In genomic region chr2:111632661-111633060, GRCh38 we compare ENCODE assay signal across 13 cellular contexts.
DNase-seq lines count a peak whose midpoint lies in the region; ATAC-seq and TF ChIP-seq lines count a peak whose summit lies in the region.
"Had no signal": no experiment of that assay in that cellular context is flagged by ENCODE, and none has a peak within 500 bp of the region (broad histone marks: within the 10 kb centered on the region; RNA-seq: fewer than 3 reads in every experiment).

No MANE protein-coding gene starts in this region.

- no peaks in the 10 kb centered on the region for H3K4me1 Mint-ChIP-seq in HFFc6 (ENCODE audit: low read depth)
- H3K4me1 Mint-ChIP-seq: naive B cell had no signal

- no peaks in the 10 kb centered on the region for H4K20me1 ChIP-seq in OCI-LY3 (ENCODE audit: insufficient read depth, low read length)
- H4K20me1 ChIP-seq: BLaER1 treated with 17β-estradiol and CSF1 and Interleukin-3, amounts not matched to agents 10 nM and 100 nM had no signal

- H3K79me2 ChIP-seq in OCI-LY3 (ENCODE audit: low read length), result no peaks in the 10 kb centered on the region

- ATAC-seq in GM21576 (IDR thresholded peaks at IDR 0.05; ENCODE audit: unreplicated experiment), result no peak
- no peak for ATAC-seq in HG02852 (IDR thresholded peaks at IDR 0.05; ENCODE audit: unreplicated experiment)

- DNase-seq in stimulated activated CD4-positive, alpha-beta T cell treated with anti-CD3 and anti-CD28 coated beads, Interleukin-12 subunit alpha, Interleukin-12 subunit beta, amount 100 ng/mL, for 4 hours, result peak; percentile 3
- no peak for DNase-seq in stimulated activated CD4-positive, alpha-beta T cell treated with anti-CD3 and anti-CD28 coated beads, Interleukin-2, amount 100 ng/mL, for 48 hours
- DNase-seq in dermis blood vessel endothelial cell (peak; percentile 10), HFFc6 (no peak), retina (no peak)
- DNase-seq: activated gamma-delta T cell, naive B cell, NCI-H2081 treated with DMSO at 0.1 percent for 48 hours, spleen had no signal

- TF ChIP-seq CTCF in OCI-LY3 (IDR thresholded peaks at IDR 0.05; ENCODE audit: low read depth, low read length) (no peak), HFFc6 (IDR thresholded peaks at IDR 0.05) (no peak)

- H3K4me1 ChIP-seq in OCI-LY3 (ENCODE audit: low read length), result peaks cover 27% of the 10 kb centered on the region

- H3K27me3 ChIP-seq in OCI-LY3 (ENCODE audit: low read depth, low read length), result no peaks in the 10 kb centered on the region
- H3K27me3 ChIP-seq: BLaER1 treated with 17β-estradiol and CSF1 and Interleukin-3, amounts not matched to agents 10 nM and 100 nM; spleen had no signal

- H2AFZ ChIP-seq in OCI-LY3 (ENCODE audit: low read depth, low read length), result peak overlapping the region; percentile 80

- 0 out of 2 replicates have a peak, but pooled peaks cover 10% of the 10 kb centered on the region for H3K9me3 ChIP-seq in OCI-LY3 (ENCODE audit: insufficient read depth, low read length)

- H3K4me3 ChIP-seq in OCI-LY3 (ENCODE audit: low read length), result peak overlapping the region; percentile 45
- H3K4me3 ChIP-seq: BLaER1 treated with 17β-estradiol and CSF1 and Interleukin-3, amounts not matched to agents 10 nM and 100 nM; spleen had no signal

- peaks cover 39% of the 10 kb centered on the region for H3K9me3 Mint-ChIP-seq in HFFc6

- H3K36me3 Mint-ChIP-seq in HFFc6 (ENCODE audit: low read depth), result peaks cover 11% of the 10 kb centered on the region

- no peak overlapping the region for H3K27ac Mint-ChIP-seq in HFFc6
- H3K27ac Mint-ChIP-seq: naive B cell had no signal

- H3K27me3 Mint-ChIP-seq in HFFc6 (ENCODE audit: insufficient read depth), result peaks cover 10% of the 10 kb centered on the region

- peak overlapping the region; percentile 81 for H3K4me2 ChIP-seq in OCI-LY3 (ENCODE audit: low read length)

- H3K27ac ChIP-seq in OCI-LY3 (ENCODE audit: low read length), result peak overlapping the region; percentile 53
- H3K27ac ChIP-seq: BLaER1 treated with 17β-estradiol and CSF1 and Interleukin-3, amounts not matched to agents 10 nM and 100 nM had no signal

- peaks cover 5% of the 10 kb centered on the region for H3K36me3 ChIP-seq in OCI-LY3 (replicated peaks; ENCODE audit: low read depth, low read length)
- H3K36me3 ChIP-seq: BLaER1 treated with 17β-estradiol and CSF1 and Interleukin-3, amounts not matched to agents 10 nM and 100 nM; spleen had no signal

- peak overlapping the region; percentile 52 for H3K9ac ChIP-seq in OCI-LY3 (ENCODE audit: low read length)
- H3K9ac ChIP-seq: BLaER1 treated with 17β-estradiol and CSF1 and Interleukin-3, amounts not matched to agents 10 nM and 100 nM had no signal

- H3K4me3 Mint-ChIP-seq in HFFc6, result no peak overlapping the region

Comparison
In these comparisons a context has a peak if more than half of its experiments do, and no peak if none do; other contexts are left out.
1. DNase-seq: peak in stimulated activated CD4-positive, alpha-beta T cell treated with anti-CD3 and anti-CD28 coated beads, Interleukin-12 subunit alpha, Interleukin-12 subunit beta, amount 100 ng/mL, for 4 hours (single experiment) and dermis blood vessel endothelial cell (single experiment); none in stimulated activated CD4-positive, alpha-beta T cell treated with anti-CD3 and anti-CD28 coated beads, Interleukin-2, amount 100 ng/mL, for 48 hours (0 of 2), HFFc6 (single experiment) and retina (single experiment).